In the genomic region with DNA sequence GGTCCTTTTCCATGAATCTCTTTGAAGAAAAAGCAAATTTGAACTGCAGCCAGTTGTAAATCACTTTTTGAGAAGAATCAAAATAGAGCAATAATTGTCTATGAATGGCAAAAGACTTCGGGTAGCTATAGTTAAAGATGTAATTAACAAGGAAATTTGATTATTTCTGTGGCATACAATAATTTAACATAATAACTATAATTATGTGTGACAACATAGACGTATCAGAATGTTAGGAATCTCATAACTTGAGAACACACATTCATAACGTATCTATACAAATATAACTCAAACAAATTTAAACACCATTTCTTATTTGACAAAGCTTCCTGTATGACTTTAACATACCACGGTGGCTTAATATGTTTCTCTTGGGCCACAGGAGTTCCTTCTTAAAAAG, we compare ENCODE assay signal across 26 cellular contexts.
"Had no signal": no experiment of that assay in that cellular context is flagged by ENCODE, and none has a peak within 500 bp of the region (broad histone marks: within the 10 kb centered on the region; RNA-seq: fewer than 3 reads in every experiment).

No MANE protein-coding gene starts in this region.

- H3K27ac ChIP-seq: stomach, suprapubic skin, thoracic aorta, thyroid gland, tibial artery, tibial nerve, transverse colon, upper lobe of left lung, upper lobe of right lung, uterus, vagina had no signal

- ATAC-seq: stimulated activated effector memory CD8-positive, alpha-beta T cell treated with anti-CD3 and anti-CD28 coated beads, Interleukin-12 subunit alpha, Interleukin-12 subunit beta, amount 100 ng/mL, for 72 hours; stimulated activated memory B cell treated with anti-CD40 and anti-IgM and Interleukin-4, amounts not matched to agents 10 μg/mL and 1 μg/mL and 100 μg/mL, for 72 hours; stimulated activated naive B cell treated with anti-CD40 and anti-IgM and Interleukin-4, amounts not matched to agents 10 μg/mL and 1 μg/mL and 100 μg/mL, for 72 hours; stimulated activated naive CD8-positive, alpha-beta T cell treated with anti-CD3 and anti-CD28 coated beads, Interleukin-15, amount 100 ng/mL, for 72 hours; stimulated activated naive CD8-positive, alpha-beta T cell treated with anti-CD3 and anti-CD28 coated beads, Interleukin-15, Interleukin-2, amounts not matched to agents 100 U/mL and 50 U/mL, for 24 hours; upper lobe of right lung had no signal

- H3K36me3 ChIP-seq: stomach, suprapubic skin, thoracic aorta, thyroid gland, tibial artery, tibial nerve, transverse colon, upper lobe of left lung, upper lobe of right lung, uterus, vagina had no signal

- H3K9me3 ChIP-seq: stomach, suprapubic skin, testis, thoracic aorta, thyroid gland, tibial artery, tibial nerve, transverse colon, upper lobe of left lung, upper lobe of right lung, uterus, vagina had no signal

- DNase-seq: stimulated activated CD4-positive, alpha-beta T cell treated with anti-CD3 and anti-CD28 coated beads, Interleukin-2, amount 100 ng/mL, for 48 hours; stimulated activated CD4-positive, alpha-beta T cell treated with anti-CD3 and anti-CD28 coated beads, Interleukin-4, amount 100 ng/mL, for 1 hour; stimulated activated CD4-positive, alpha-beta T cell treated with anti-CD3 and anti-CD28 coated beads, Interleukin-4, amount 100 ng/mL, for 24 hours; stimulated activated CD4-positive, alpha-beta T cell treated with anti-CD3 and anti-CD28 coated beads, Interleukin-4, amount 100 ng/mL, for 4 hours; stimulated activated CD8-positive, alpha-beta memory T cell treated with anti-CD3 and anti-CD28 coated beads, Interleukin-4, amount 100 ng/mL, for 48 hours; stimulated activated naive B cell treated with anti-CD40 and anti-IgM and Interleukin-4, amounts not matched to agents 10 μg/mL and 1 μg/mL and 100 μg/mL, for 72 hours; stimulated activated naive CD4-positive, alpha-beta T cell; stimulated activated naive CD4-positive, alpha-beta T cell treated with Interleukin-2 at 50 U/mL for 16 hours; stimulated activated naive CD8-positive, alpha-beta T cell treated with anti-CD3 and anti-CD28 coated beads, Interleukin-15, amount 100 ng/mL, for 72 hours; stimulated activated naive CD8-positive, alpha-beta T cell treated with anti-CD3 and anti-CD28 coated beads, Interleukin-15, Interleukin-2, amounts not matched to agents 100 U/mL and 50 U/mL, for 24 hours; stomach; substantia nigra; testis; thyroid gland; tibial artery; transverse colon; trophoblast cell; upper lobe of right lung; uterus had no signal

- H3K4me1 ChIP-seq: stomach, suprapubic skin, thyroid gland, tibial artery, tibial nerve, transverse colon, upper lobe of left lung, upper lobe of right lung, uterus, vagina had no signal

- H3K27me3 ChIP-seq: testis, thyroid gland, tibial nerve, transverse colon, upper lobe of left lung, upper lobe of right lung, uterus, vagina had no signal

- H3K4me3 ChIP-seq: stomach, suprapubic skin, testis, thoracic aorta, thyroid gland, tibial artery, tibial nerve, transverse colon, upper lobe of left lung, upper lobe of right lung, uterus, vagina had no signal
